Comparison of ENCODE assay signal across 8 cellular contexts in genomic region chr2:170817999-170818293, GRCh38.
DNase-seq lines count a peak whose midpoint lies in the region; ATAC-seq, FAIRE-seq and TF ChIP-seq lines count a peak whose summit lies in the region.

No MANE protein-coding gene starts in this region.

- ATAC-seq in HG03439 (IDR thresholded peaks at IDR 0.05; ENCODE audit: unreplicated experiment) = no peak

- DNase-seq in GM12865 (ENCODE audit: low read depth) (no peak), astrocyte of the cerebellum (ENCODE audit: low read depth) (no peak), RCC 7860 (ENCODE audit: low spot score) (no peak), NCI-H748 (lab: John Stamatoyannopoulos, UW; ENCODE audit: unreplicated experiment) (no peak)
- no peak for DNase-seq in stimulated activated CD4-positive, alpha-beta T cell treated with anti-CD3 and anti-CD28 coated beads, Interleukin-15, amount 100 ng/mL, for 24 hours

- no peaks in the 10 kb centered on the region for H3K9me3 ChIP-seq in mucosa of rectum (ENCODE audit: control insufficient read depth in 2 of 2, low read length in 2 of 2)

- no peaks in the 10 kb centered on the region for H3K36me3 ChIP-seq in ACC112 (ENCODE audit: insufficient read depth, low read length)
- no peaks in the 10 kb centered on the region for H3K36me3 ChIP-seq in mucosa of rectum (ENCODE audit: control insufficient read depth in 2 of 2, insufficient read depth in 2 of 2, low read length in 2 of 2)

- H3K27me3 ChIP-seq in ACC112 (ENCODE audit: insufficient read depth, low read length) (peaks cover 96% of the 10 kb centered on the region), mucosa of rectum (ENCODE audit: control insufficient read depth in 2 of 2, insufficient read depth in 2 of 2, low read length in 2 of 2) (peaks cover 80 to 84% of the 10 kb centered on the region in 2 donors)

- no peak overlapping the region for H2AFZ ChIP-seq in ACC112 (ENCODE audit: low read length, unreplicated experiment)

- no peak for FAIRE-seq in RCC 7860 (lab: Jason Lieb, UNC)

- no peak overlapping the region for H3K27ac ChIP-seq in ACC112 (ENCODE audit: low read depth, low read length)
- no peak overlapping the region for H3K27ac ChIP-seq in mucosa of rectum (ENCODE audit: low read depth in 2 of 2, low read length in 2 of 2)

- no peak for TF ChIP-seq CTCF in GM12865 (IDR thresholded peaks at IDR 0.05; ENCODE audit: insufficient read depth, low read depth, low read length, missing control alignments)
- no peak for TF ChIP-seq CTCF in astrocyte of the cerebellum (IDR thresholded peaks at IDR 0.05; ENCODE audit: low read depth, low read length, missing control alignments)

- in situ Hi-C loops in astrocyte of the cerebellum (cut with HindIII; ENCODE audit: low sequenced_read_pairs) = loop anchor here (25.0 kb wide), 1 partner anchor 406 kb away; no protein-coding TSS in a partner anchor

- H3K4me1 ChIP-seq in ACC112 (ENCODE audit: control insufficient read depth, insufficient read depth, low read length, unreplicated experiment) (peaks cover 32% of the 10 kb centered on the region), mucosa of rectum (ENCODE audit: control insufficient read depth in 2 of 2, insufficient read depth in 2 of 2, low read length in 2 of 2) (peaks cover 23 to 25% of the 10 kb centered on the region in 2 donors)

- H3K79me2 ChIP-seq in ACC112 (ENCODE audit: control insufficient read depth, insufficient read depth, low read length, unreplicated experiment) = no peaks in the 10 kb centered on the region

- H3K4me3 ChIP-seq in ACC112 (ENCODE audit: low read depth, low read length) (peak overlapping the region; percentile 74), GM12865 (ENCODE audit: low read depth, low read length) (peak overlapping the region; percentile 38), astrocyte of the cerebellum (ENCODE audit: low read depth, low read length) (peak overlapping the region; percentile 39), mucosa of rectum (ENCODE audit: low read length in 2 of 2) (peak overlapping the region; percentile 2 to 44)

- H3K9ac ChIP-seq in mucosa of rectum (ENCODE audit: low read depth in 1 of 2, low read length in 2 of 2) = no peak overlapping the region

Comparison
In these comparisons a context has a peak if more than half of its experiments do, and no peak if none do; other contexts are left out.
1. H3K4me3 ChIP-seq: peak in every context shown above with its lines; median percentile 74 in ACC112; 39 in astrocyte of the cerebellum; 38 in GM12865; 23 in mucosa of rectum.